Comparison of ENCODE assay signal across 22 cellular contexts in genomic region chr15:50042775-50043174, GRCh38.
DNase-seq lines count a peak whose midpoint lies in the region; ATAC-seq and TF ChIP-seq lines count a peak whose summit lies in the region.
"Had no signal": no experiment of that assay in that cellular context is flagged by ENCODE, and none has a peak within 500 bp of the region (broad histone marks: within the 10 kb centered on the region; RNA-seq: fewer than 3 reads in every experiment).

No MANE protein-coding gene starts in this region.

- no peak for ATAC-seq in natural killer cell treated with Interleukin-12 subunit alpha and Interleukin-12 subunit beta and Interleukin-15 and Interleukin-18, amount 100 ng/mL, for 72 hours
- no peak for ATAC-seq in HG03457 (IDR thresholded peaks at IDR 0.05; ENCODE audit: unreplicated experiment)
- ATAC-seq: GM12878 had no signal

- no peak for TF ChIP-seq CTCF in endothelial cell (IDR thresholded peaks at IDR 0.05; ENCODE audit: unreplicated experiment)

- H3K27ac Mint-ChIP-seq in endothelial cell (ENCODE audit: unreplicated experiment) (no peak overlapping the region), immature natural killer cell (no peak overlapping the region)
- peak overlapping the region; percentile 14 to 61 for H3K27ac Mint-ChIP-seq in natural killer cell treated with Interleukin-12 subunit alpha and Interleukin-12 subunit beta and Interleukin-15 and Interleukin-18, amount 100 ng/mL, for 72 hours
- H3K27ac Mint-ChIP-seq: CD4-positive, alpha-beta memory T cell; CD4-positive, CD25-positive, alpha-beta regulatory T cell; CD8-positive, alpha-beta memory T cell had no signal

- H3K4me3 Mint-ChIP-seq in endothelial cell (ENCODE audit: unreplicated experiment) (peak overlapping the region; percentile 28), immature natural killer cell (no peak overlapping the region)
- no peak overlapping the region for H3K4me3 Mint-ChIP-seq in natural killer cell treated with Interleukin-12 subunit alpha and Interleukin-12 subunit beta and Interleukin-15 and Interleukin-18, amount 100 ng/mL, for 72 hours
- H3K4me3 Mint-ChIP-seq: CD14-positive monocyte; CD4-positive, alpha-beta memory T cell; CD4-positive, CD25-positive, alpha-beta regulatory T cell; CD8-positive, alpha-beta memory T cell had no signal

- H3K9me3 Mint-ChIP-seq in endothelial cell (ENCODE audit: unreplicated experiment), result peaks cover 10% of the 10 kb centered on the region
- peaks cover 8% of the 10 kb centered on the region for H3K9me3 Mint-ChIP-seq in natural killer cell treated with Interleukin-12 subunit alpha and Interleukin-12 subunit beta and Interleukin-15 and Interleukin-18, amount 100 ng/mL, for 72 hours
- peaks cover 2 to 13% (median 12%) of the 10 kb centered on the region in 6 donors for H3K9me3 Mint-ChIP-seq in immature natural killer cell

- no peaks in the 10 kb centered on the region for H3K4me1 Mint-ChIP-seq in endothelial cell (ENCODE audit: unreplicated experiment)
- H3K4me1 Mint-ChIP-seq in natural killer cell treated with Interleukin-12 subunit alpha and Interleukin-12 subunit beta and Interleukin-15 and Interleukin-18, amount 100 ng/mL, for 72 hours (ENCODE audit: low read depth in 2 of 2), result peaks cover 41 to 59% of the 10 kb centered on the region in 2 donors
- H3K4me1 Mint-ChIP-seq in immature natural killer cell, result peaks cover 27 to 79% of the 10 kb centered on the region in 2 donors
- H3K4me1 Mint-ChIP-seq: CD14-positive monocyte; CD4-positive, CD25-positive, alpha-beta regulatory T cell had no signal

- H3K27me3 Mint-ChIP-seq in endothelial cell (ENCODE audit: unreplicated experiment) (no peaks in the 10 kb centered on the region), immature natural killer cell (ENCODE audit: low read depth in 3 of 3) (peaks cover 4 to 8% (median 5%) of the 10 kb centered on the region in 3 donors)
- no peaks in the 10 kb centered on the region for H3K27me3 Mint-ChIP-seq in natural killer cell treated with Interleukin-12 subunit alpha and Interleukin-12 subunit beta and Interleukin-15 and Interleukin-18, amount 100 ng/mL, for 72 hours
- H3K27me3 Mint-ChIP-seq: CD4-positive, CD25-positive, alpha-beta regulatory T cell; CD8-positive, alpha-beta memory T cell had no signal

- DNase-seq in endothelial cell (ENCODE audit: low spot score), result no peak
- DNase-seq in natural killer cell treated with Interleukin-12 subunit alpha and Interleukin-12 subunit beta and Interleukin-15 and Interleukin-18, amount 100 ng/mL, for 72 hours (ENCODE audit: low spot score), result no peak
- no peak for DNase-seq in stimulated activated naive CD4-positive, alpha-beta T cell (lab: John Stamatoyannopoulos, UW)
- no peak for DNase-seq in immature natural killer cell
- DNase-seq: 8988T; ACHN; BE2C; C1 segment of cervical spinal cord; CD4-positive, alpha-beta memory T cell; CD4-positive, CD25-positive, alpha-beta regulatory T cell; CD8-positive, alpha-beta memory T cell; COR-L47; DMS 273 treated with DMSO at 0.1 percent for 48 hours; DMS153; DMS53; DMS79; DND-41; EL; GDM1 had no signal

- H3K36me3 Mint-ChIP-seq in endothelial cell (ENCODE audit: low read depth, unreplicated experiment) (peaks cover 32% of the 10 kb centered on the region), immature natural killer cell (peaks cover 38 to 61% (median 50%) of the 10 kb centered on the region in 3 donors)
- H3K36me3 Mint-ChIP-seq in natural killer cell treated with Interleukin-12 subunit alpha and Interleukin-12 subunit beta and Interleukin-15 and Interleukin-18, amount 100 ng/mL, for 72 hours, result peaks cover 65% of the 10 kb centered on the region
- H3K36me3 Mint-ChIP-seq: CD4-positive, alpha-beta memory T cell; CD4-positive, CD25-positive, alpha-beta regulatory T cell had no signal

Comparison
In these comparisons a context has a peak if more than half of its experiments do, and no peak if none do; other contexts are left out.
1. H3K27ac Mint-ChIP-seq: peak in natural killer cell treated with Interleukin-12 subunit alpha and Interleukin-12 subunit beta and Interleukin-15 and Interleukin-18, amount 100 ng/mL, for 72 hours (2 of 2); none in endothelial cell (single experiment) and immature natural killer cell (0 of 6).